Comparison of ENCODE assay signal across 8 cellular contexts in the genomic region with DNA sequence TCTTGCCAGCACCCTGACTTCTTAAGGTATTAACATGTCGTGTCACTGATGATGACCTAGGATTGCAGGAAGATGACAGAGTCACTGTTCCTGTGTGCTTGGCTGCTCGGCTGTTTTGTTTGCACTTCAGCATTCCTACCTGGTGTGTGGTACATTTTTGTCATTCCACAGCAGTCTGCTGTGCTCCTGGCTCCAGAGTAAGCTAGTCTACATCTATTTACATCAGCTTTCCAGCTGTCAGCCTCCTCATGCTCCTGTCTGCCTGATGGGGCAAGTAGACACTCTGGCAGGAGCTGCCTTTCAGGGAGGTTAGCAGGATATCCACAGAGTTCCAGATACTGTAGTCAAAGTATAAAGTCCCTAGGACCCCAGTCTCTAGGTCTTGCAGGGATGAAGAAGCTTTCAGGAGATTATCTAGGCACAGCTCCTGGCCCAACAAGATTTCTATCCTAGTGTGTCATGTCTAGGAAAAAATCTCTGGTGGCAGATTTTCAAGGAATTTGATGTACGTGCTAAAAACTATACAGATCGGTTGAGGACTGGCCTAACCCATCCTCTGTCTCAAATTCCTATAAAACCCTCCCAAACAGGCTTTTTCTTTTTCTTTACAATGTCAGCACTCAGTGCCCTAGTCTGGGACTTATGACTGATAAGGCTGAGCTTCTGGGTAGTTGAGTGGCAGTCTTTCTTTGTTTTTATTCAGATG. TPM values are rescaled to one million over a fixed set of nuclear protein-coding genes. Genes with fewer than 3 reads are reported as not detected.
DNase-seq lines count a peak whose midpoint lies in the region; ATAC-seq and TF ChIP-seq lines count a peak whose summit lies in the region.

No MANE protein-coding gene starts in this region.

- CTCF ChIA-PET in WTC11 (lab: Charles Lee) = interaction anchor here (0.6 to 1.7 kb wide), 8 partner anchors 20 to 528 kb away, joined by 3 to 14 read pairs (median 3); no protein-coding TSS in a partner anchor

- H3K27me3 ChIP-seq in heart left ventricle (no peaks in the 10 kb centered on the region), rectal smooth muscle tissue (ENCODE audit: control insufficient read depth, insufficient read depth, low read length) (no peaks in the 10 kb centered on the region)

- H3K27ac ChIP-seq in heart left ventricle (peak overlapping the region; percentile 48 to 87 (median 81)), rectal smooth muscle tissue (ENCODE audit: low read depth, low read length) (peak overlapping the region; percentile 84)

- ATAC-seq in WTC11 = peak; percentile 95
- ATAC-seq in heart left ventricle = peak in 3 of 4 donors; percentile 9 to 49 (median 17)
- ATAC-seq in HG02840 (IDR thresholded peaks at IDR 0.05; ENCODE audit: low FRiP score, unreplicated experiment) = no peak

- H3K36me3 ChIP-seq in heart left ventricle (no peaks in the 10 kb centered on the region), rectal smooth muscle tissue (ENCODE audit: control insufficient read depth, insufficient read depth, low read length) (no peaks in the 10 kb centered on the region)

- no peaks in the 10 kb centered on the region for H3K9me3 ChIP-seq in heart left ventricle

- intact Hi-C loops in heart left ventricle (cut with DNase I) = no loop called here

- H3K4me1 ChIP-seq in heart left ventricle (peaks cover 16 to 85% (median 68%) of the 10 kb centered on the region in 12 donors), rectal smooth muscle tissue (ENCODE audit: control insufficient read depth, insufficient read depth, low read length) (peaks cover 80% of the 10 kb centered on the region)

- no peak for TF ChIP-seq POLR2A in heart left ventricle (IDR thresholded peaks at IDR 0.05)

- no peak overlapping the region for H3K4me3 ChIP-seq in heart left ventricle
- H3K4me3 ChIP-seq in rectal smooth muscle tissue (ENCODE audit: low read length) = no peak overlapping the region

- 28 to 37% (median 36%) methylated on average over 4 of the region's 4 CpGs for WGBS in heart left ventricle, 4 donors

- no peaks in the 10 kb centered on the region for H3K36me3 Mint-ChIP-seq in WTC11

- H3K4me1 Mint-ChIP-seq in WTC11 = peaks cover 47% of the 10 kb centered on the region

- H3K27ac Mint-ChIP-seq in WTC11 = peak overlapping the region; percentile 73

- DNase-seq in GM04503 (ENCODE audit: low read depth) (peak; percentile 94), WTC11 (ENCODE audit: low spot score) (peak; percentile 59), heart left ventricle (peak in 1 of 5 donors; percentile 37), COLO668 (lab: John Stamatoyannopoulos, UW; ENCODE audit: unreplicated experiment) (no peak)
- no peak for DNase-seq in stimulated activated CD4-positive, alpha-beta T cell treated with anti-CD3 and anti-CD28 coated beads, Interleukin-1b, Interleukin-23, amount 100 ng/mL, for 48 hours
- DNase-seq in activated CD4-positive, CD25-positive, alpha-beta regulatory T cell (lab: John Stamatoyannopoulos, UW) = no peak

- no peaks in the 10 kb centered on the region for H3K27me3 Mint-ChIP-seq in WTC11 (ENCODE audit: low read depth)

- peak overlapping the region; percentile 12; the same call in 1 of the 2 replicates for H3K4me3 Mint-ChIP-seq in WTC11

- POLR2A ChIA-PET in WTC11 (lab: Charles Lee) = interaction anchor here (0.9 to 1.2 kb wide), 2 partner anchors 20 to 35 kb away, joined by 4 to 6 read pairs; no protein-coding TSS in a partner anchor

- H3K9me3 Mint-ChIP-seq in WTC11 = no peaks in the 10 kb centered on the region

- TF ChIP-seq CTCF in WTC11 (IDR thresholded peaks at IDR 0.05) (no peak), heart left ventricle (IDR thresholded peaks at IDR 0.05) (no peak)

- H3K9ac ChIP-seq in rectal smooth muscle tissue (ENCODE audit: low read length) = no peak overlapping the region

TF ChIP-seq in WTC11, 78 proteins besides CTCF, POLR2A, EP300 and RAD21:
- TF ChIP-seq GABPB1 (CRISPR knock-in tag; IDR thresholded peaks at IDR 0.05) (peak; percentile 86), TEAD1 (CRISPR knock-in tag; IDR thresholded peaks at IDR 0.05) (peak; percentile 96; the same call in 1 of the 2 replicates), FOXK1 (CRISPR knock-in tag; IDR thresholded peaks at IDR 0.05) (peak; percentile 78), TEAD4 (CRISPR knock-in tag; IDR thresholded peaks at IDR 0.05) (peak; percentile 83; the same call in 1 of the 2 replicates)
- TF ChIP-seq, protein P1, sequence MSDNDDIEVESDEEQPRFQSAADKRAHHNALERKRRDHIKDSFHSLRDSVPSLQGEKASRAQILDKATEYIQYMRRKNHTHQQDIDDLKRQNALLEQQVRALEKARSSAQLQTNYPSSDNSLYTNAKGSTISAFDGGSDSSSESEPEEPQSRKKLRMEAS (CRISPR knock-in tag; IDR thresholded peaks at IDR 0.05) = no peak

RNA-seq across cellular contexts. Expression of a gene that starts 28.5 kb away (rescaled TPM):
- total RNA-seq in WTC11 (2021) (7.3 to 9.4 TPM (median 8.7 TPM) in 3 replicates), heart left ventricle (10 to 100 TPM; 23.0 to 56.1 (median 30.5) TPM)
- 10 to 100 TPM; 23.8 to 38.0 TPM for polyA plus RNA-seq in heart left ventricle

Comparison
In these comparisons a context has a peak if more than half of its experiments do, and no peak if none do; other contexts are left out.
1. DNase-seq: peak in GM04503 (single experiment) and WTC11 (single experiment); none in stimulated activated CD4-positive, alpha-beta T cell treated with anti-CD3 and anti-CD28 coated beads, Interleukin-1b, Interleukin-23, amount 100 ng/mL, for 48 hours (single experiment), activated CD4-positive, CD25-positive, alpha-beta regulatory T cell (0 of 4) and COLO668 (single experiment).